33 cellular contexts compared by ENCODE assay signal in the genomic region with DNA sequence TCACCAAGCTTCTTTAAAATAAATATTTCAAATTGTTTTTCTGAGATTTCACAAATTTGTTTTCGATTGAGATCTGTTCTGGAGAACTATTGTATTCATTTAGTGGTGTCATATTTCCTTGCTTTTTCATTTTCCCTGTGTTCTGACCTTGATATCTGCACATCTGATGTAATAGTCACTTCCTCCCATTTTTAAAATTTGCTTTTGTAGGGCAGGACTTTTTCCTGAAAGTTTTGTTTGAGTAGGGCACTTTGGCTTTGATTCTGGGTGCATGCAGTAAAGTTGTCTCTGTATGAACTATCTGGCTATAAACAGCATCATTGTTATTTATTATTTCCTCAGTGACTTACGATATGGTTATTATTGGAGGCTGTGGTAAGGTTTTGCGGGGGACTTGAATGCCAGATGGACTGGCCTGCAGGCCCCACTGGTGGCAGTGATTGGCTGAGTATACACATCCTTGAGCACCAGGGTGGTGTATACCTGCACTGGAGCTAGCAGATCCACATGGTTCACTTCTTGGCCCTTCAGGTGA.
"Had no signal": no experiment of that assay in that cellular context is flagged by ENCODE, and none has a peak within 500 bp of the region (broad histone marks: within the 10 kb centered on the region; RNA-seq: fewer than 3 reads in every experiment).

No MANE protein-coding gene starts in this region.

- H3K4me3 Mint-ChIP-seq: activated CD4-positive, alpha-beta T cell treated with anti-CD3 and anti-CD28 coated beads for 36 hours; activated CD4-positive, alpha-beta T cell treated with anti-CD3 and anti-CD28 coated beads, Interleukin-2, amount 10 ng/mL, durations not matched to agents 7 days and 5 days; activated CD8-positive, alpha-beta T cell treated with anti-CD3 and anti-CD28 coated beads, Interleukin-2, amount 10 ng/mL, durations not matched to agents 7 days and 5 days; activated naive CD4-positive, alpha-beta T cell treated with anti-CD3 and anti-CD28 coated beads, Interleukin-2, amount 50 U/mL, for 24 hours; activated naive CD8-positive, alpha-beta T cell treated with anti-CD3 and anti-CD28 coated beads, Interleukin-2, amount 10 ng/mL, durations not matched to agents 7 days and 5 days; activated T-cell treated with anti-CD3 and anti-CD28 coated beads, Interleukin-2, amount 50 U/mL, for 24 hours; T-helper 1 cell treated with Interleukin-12 subunit alpha and Interleukin-12 subunit beta and Interleukin-4 antibody, amounts not matched to agents 30 μg/mL and 1 μg/mL, for 36 hours; T-helper 2 cell treated with Interferon-gamma antibody and Interleukin-4, amounts not matched to agents 5 μg/mL and 100 μg/mL, for 36 hours; WTC11 had no signal

- H3K36me3 ChIP-seq: breast epithelium, SJSA1 had no signal

- H3K4me3 ChIP-seq: body of pancreas, breast epithelium, PC-9, SJSA1 had no signal

- H3K27ac Mint-ChIP-seq: activated CD4-positive, alpha-beta T cell treated with anti-CD3 and anti-CD28 coated beads for 36 hours; activated CD4-positive, alpha-beta T cell treated with anti-CD3 and anti-CD28 coated beads, Interleukin-2, amount 10 ng/mL, durations not matched to agents 7 days and 5 days; activated CD8-positive, alpha-beta T cell treated with anti-CD3 and anti-CD28 coated beads, Interleukin-2, amount 10 ng/mL, durations not matched to agents 7 days and 5 days; activated naive CD4-positive, alpha-beta T cell treated with anti-CD3 and anti-CD28 coated beads, Interleukin-2, amount 50 U/mL, for 24 hours; activated naive CD8-positive, alpha-beta T cell treated with anti-CD3 and anti-CD28 coated beads, Interleukin-2, amount 10 ng/mL, durations not matched to agents 7 days and 5 days; activated T-cell treated with anti-CD3 and anti-CD28 coated beads, Interleukin-2, amount 50 U/mL, for 24 hours; activated T-helper 2 cell treated with anti-CD3 and anti-CD28 coated beads, Interferon-gamma antibody, Interleukin-2, Interleukin-4, amounts not matched to agents 10 μg/mL and 5 μg/mL and 100 μg/mL, durations not matched to agents 14 hours and 24 hours and 36 hours; T-helper 1 cell treated with Interleukin-12 subunit alpha and Interleukin-12 subunit beta and Interleukin-4 antibody, amounts not matched to agents 30 μg/mL and 1 μg/mL, for 36 hours; T-helper 2 cell treated with Interferon-gamma antibody and Interleukin-4, amounts not matched to agents 5 μg/mL and 100 μg/mL, for 36 hours; WTC11 had no signal

- H3K9me3 Mint-ChIP-seq: activated naive CD8-positive, alpha-beta T cell treated with anti-CD3 and anti-CD28 coated beads, Interleukin-2, amount 10 ng/mL, durations not matched to agents 7 days and 5 days; T-helper 2 cell treated with Interferon-gamma antibody and Interleukin-4, amounts not matched to agents 5 μg/mL and 100 μg/mL, for 36 hours had no signal

- ATAC-seq: activated CD4-positive, alpha-beta T cell treated with anti-CD3 and anti-CD28 coated beads for 36 hours; activated CD4-positive, CD25-positive, alpha-beta regulatory T cell treated with anti-CD3 and anti-CD28 coated beads, Interleukin-2, amount 50 U/mL, for 24 hours; activated CD8-positive, alpha-beta T cell treated with anti-CD3 and anti-CD28 coated beads, Interleukin-2, amount 10 ng/mL, durations not matched to agents 7 days and 5 days; body of pancreas; WTC11 had no signal

- H3K27ac ChIP-seq: body of pancreas, breast epithelium, PC-9, SJSA1 had no signal

- H3K36me3 Mint-ChIP-seq: activated naive CD4-positive, alpha-beta T cell treated with anti-CD3 and anti-CD28 coated beads, Interleukin-2, amount 50 U/mL, for 24 hours; activated naive CD8-positive, alpha-beta T cell treated with anti-CD3 and anti-CD28 coated beads, Interleukin-2, amount 10 ng/mL, durations not matched to agents 7 days and 5 days; WTC11 had no signal

- H3K27me3 ChIP-seq: body of pancreas, breast epithelium, SJSA1 had no signal

- H3K27me3 Mint-ChIP-seq: activated CD4-positive, alpha-beta T cell treated with anti-CD3 and anti-CD28 coated beads, Interleukin-2, amount 10 ng/mL, durations not matched to agents 7 days and 5 days; activated T-cell treated with anti-CD3 and anti-CD28 coated beads, Interleukin-2, amount 50 U/mL, for 24 hours had no signal

- H3K4me1 ChIP-seq: body of pancreas, breast epithelium, SJSA1 had no signal

- DNase-seq: activated CD4-positive, alpha-beta T cell treated with anti-CD3 and anti-CD28 coated beads for 36 hours; activated CD4-positive, alpha-beta T cell treated with anti-CD3 and anti-CD28 coated beads, Interleukin-2, amount 10 ng/mL, durations not matched to agents 7 days and 5 days; activated CD4-positive, alpha-beta T cell treated with anti-CD3 and anti-CD28 coated beads, Interleukin-2, amount 50 U/mL, for 48 hours; activated CD8-positive, alpha-beta T cell treated with anti-CD3 and anti-CD28 coated beads, Interleukin-2, amount 10 ng/mL, durations not matched to agents 7 days and 5 days; activated gamma-delta T cell; activated naive CD4-positive, alpha-beta T cell treated with Interleukin-2 at 50 U/mL for 16 hours; activated naive CD8-positive, alpha-beta T cell treated with anti-CD3 and anti-CD28 coated beads, Interleukin-2, amount 10 ng/mL, durations not matched to agents 7 days and 5 days; activated T-cell treated with anti-CD3 and anti-CD28 coated beads, Interleukin-2, amount 50 U/mL, for 24 hours; amygdala; body of pancreas; caudate nucleus; Karpas-422; KBM-7; NCI-H1105; NCI-H1436; NCI-H1694; NCI-H1930; NCI-H2081 treated with DMSO at 0.1 percent for 48 hours; NCI-H345; NCI-H526; NCI-H748 treated with DMSO at 0.1 percent for 48 hours; NK-92 treated with Interleukin-12 subunit alpha and Interleukin-12 subunit beta, amount 100 ng/mL, for 24 hours; PC-9; SHP77; SK-N-SH had no signal

- H3K9me3 ChIP-seq: SJSA1, SK-N-SH had no signal

- H3K4me1 Mint-ChIP-seq: activated CD4-positive, alpha-beta T cell treated with anti-CD3 and anti-CD28 coated beads for 36 hours; activated naive CD4-positive, alpha-beta T cell treated with anti-CD3 and anti-CD28 coated beads, Interleukin-2, amount 50 U/mL, for 24 hours; activated naive CD8-positive, alpha-beta T cell treated with anti-CD3 and anti-CD28 coated beads, Interleukin-2, amount 10 ng/mL, durations not matched to agents 7 days and 5 days had no signal
